11 cellular contexts compared by ENCODE assay signal in genomic region chr10:110629680-110630191, GRCh38. TPM values are rescaled to one million over a fixed set of nuclear protein-coding genes. Genes with fewer than 3 reads are reported as not detected.
A peak's percentile ranks its signal among the peaks of the same experiment; 100 is the strongest.
DNase-seq lines count a peak whose midpoint lies in the region; ATAC-seq and TF ChIP-seq lines count a peak whose summit lies in the region.
"Had no signal": no experiment of that assay in that cellular context is flagged by ENCODE, and none has a peak within 500 bp of the region (broad histone marks: within the 10 kb centered on the region; RNA-seq: fewer than 3 reads in every experiment).

No MANE protein-coding gene starts in this region.

- TF ChIP-seq CTCF in astrocyte of the cerebellum (IDR thresholded peaks at IDR 0.05; ENCODE audit: low read depth, low read length, missing control alignments): no peak

- peak overlapping the region; percentile 16 for H3K4me2 ChIP-seq in mesenchymal stem cell (ENCODE audit: low read length, poor library complexity, severe bottlenecking)

- 42% methylated on average over 3 of the region's 3 CpGs for WGBS in mesenchymal stem cell

- H3K27ac ChIP-seq in mesenchymal stem cell (ENCODE audit: low read length, poor library complexity, severe bottlenecking): peak overlapping the region; percentile 47

- no peak overlapping the region for H3K4me3 ChIP-seq in astrocyte of the cerebellum (ENCODE audit: low read depth, low read length)
- no peak overlapping the region for H3K4me3 ChIP-seq in mesenchymal stem cell (ENCODE audit: insufficient read depth in 1 of 2, low read depth in 1 of 2, low read length in 2 of 2)

- in situ Hi-C loops in astrocyte of the cerebellum (cut with HindIII; ENCODE audit: low sequenced_read_pairs): no loop called here

- no peaks in the 10 kb centered on the region for H3K36me3 ChIP-seq in mesenchymal stem cell (ENCODE audit: control insufficient read depth in 1 of 2, insufficient read depth in 2 of 2, low read depth in 1 of 2, low read length in 2 of 2)

- DNase-seq in COLO668 (lab: John Stamatoyannopoulos, UW; ENCODE audit: unreplicated experiment) (peak; percentile 62), NCI-H1436 (lab: John Stamatoyannopoulos, UW) (peak; percentile 65), astrocyte of the cerebellum (ENCODE audit: low read depth) (peak; percentile 67), mesenchymal stem cell (peak; percentile 62), 8988T (no peak), GM19240 (ENCODE audit: insufficient read length, low spot score) (no peak), GF-D8 (lab: John Stamatoyannopoulos, UW) (no peak)
- DNase-seq: activated T-cell treated with anti-CD3 and anti-CD28 coated beads, Interleukin-2, amount 50 U/mL, for 48 hours; CD8-positive, alpha-beta memory T cell had no signal

- peaks cover 0 to 4% of the 10 kb centered on the region in 2 experiments for H3K27me3 ChIP-seq in mesenchymal stem cell (ENCODE audit: control insufficient read depth in 1 of 2, insufficient read depth in 1 of 2, low read length in 2 of 2)

- no peak overlapping the region for H4K8ac ChIP-seq in mesenchymal stem cell (ENCODE audit: low read length)

- no peak overlapping the region for H3K23ac ChIP-seq in mesenchymal stem cell (ENCODE audit: low read length in 2 of 2)

- no peak overlapping the region for H3K18ac ChIP-seq in mesenchymal stem cell (ENCODE audit: low read depth in 1 of 2, low read length in 2 of 2)

- no peak overlapping the region for H2AFZ ChIP-seq in mesenchymal stem cell (ENCODE audit: low read depth, low read length)

- no peak overlapping the region for H2BK15ac ChIP-seq in mesenchymal stem cell (ENCODE audit: low read depth, poor library complexity, severe bottlenecking)

- no peak overlapping the region for H2BK5ac ChIP-seq in mesenchymal stem cell (ENCODE audit: low read depth, low read length, poor library complexity, severe bottlenecking)

- H4K91ac ChIP-seq in mesenchymal stem cell (ENCODE audit: low read length): no peak overlapping the region

- no peaks in the 10 kb centered on the region for H3K9me3 ChIP-seq in mesenchymal stem cell (ENCODE audit: control insufficient read depth, low read length)

- H2AK5ac ChIP-seq in mesenchymal stem cell (ENCODE audit: low read length, severe bottlenecking): no peak overlapping the region

- no peak overlapping the region for H2BK12ac ChIP-seq in mesenchymal stem cell (ENCODE audit: low read length in 2 of 2)

- no peak overlapping the region for H3K4ac ChIP-seq in mesenchymal stem cell (ENCODE audit: low read depth in 1 of 2, low read length in 2 of 2)

- H3K4me1 ChIP-seq in mesenchymal stem cell (ENCODE audit: control insufficient read depth, insufficient read depth, low read depth, low read length): peaks cover 2% of the 10 kb centered on the region

- no peak for ATAC-seq in HG03108 (IDR thresholded peaks at IDR 0.05; ENCODE audit: unreplicated experiment)
- ATAC-seq: stimulated activated effector memory CD8-positive, alpha-beta T cell treated with anti-CD3 and anti-CD28 coated beads, Interleukin-12 subunit alpha, Interleukin-12 subunit beta, amount 100 ng/mL, for 72 hours had no signal

- no peaks in the 10 kb centered on the region for H3K79me1 ChIP-seq in mesenchymal stem cell (replicated peaks; ENCODE audit: low read length, poor library complexity, severe bottlenecking)

- H3K9ac ChIP-seq in mesenchymal stem cell (ENCODE audit: low read length): no peak overlapping the region

- H3K14ac ChIP-seq in mesenchymal stem cell (ENCODE audit: low read length in 2 of 2): no peak overlapping the region

- no peak overlapping the region for H2BK120ac ChIP-seq in mesenchymal stem cell (ENCODE audit: low read depth, low read length)

RNA-seq across cellular contexts. Expression of gene RBM20, which starts 14.4 kb away (rescaled TPM):
- polyA plus RNA-seq in mesenchymal stem cell (2013, experiment 1 of 2): 0.68 TPM
- polyA plus RNA-seq in mesenchymal stem cell (2013, experiment 2 of 2): 0.55 TPM
- polyA plus RNA-seq: CD8-positive, alpha-beta memory T cell had no signal

Comparison
In these comparisons a context has a peak if more than half of its experiments do, and no peak if none do; other contexts are left out.
1. DNase-seq: peak in COLO668 (single experiment), NCI-H1436 (single experiment), astrocyte of the cerebellum (single experiment) and mesenchymal stem cell (single experiment); none in 8988T (single experiment), GM19240 (single experiment) and GF-D8 (single experiment).